1 cellular context compared by ENCODE assay signal in genomic region chr2:137117385-137117784, GRCh38.
TF ChIP-seq lines count a peak whose summit lies in the region.

No MANE protein-coding gene starts in this region.

TF ChIP-seq in HepG2, 621 proteins besides CTCF, POLR2A, EP300 and RAD21 (continued from another document and continues in another):
- TF ChIP-seq, protein P1, sequence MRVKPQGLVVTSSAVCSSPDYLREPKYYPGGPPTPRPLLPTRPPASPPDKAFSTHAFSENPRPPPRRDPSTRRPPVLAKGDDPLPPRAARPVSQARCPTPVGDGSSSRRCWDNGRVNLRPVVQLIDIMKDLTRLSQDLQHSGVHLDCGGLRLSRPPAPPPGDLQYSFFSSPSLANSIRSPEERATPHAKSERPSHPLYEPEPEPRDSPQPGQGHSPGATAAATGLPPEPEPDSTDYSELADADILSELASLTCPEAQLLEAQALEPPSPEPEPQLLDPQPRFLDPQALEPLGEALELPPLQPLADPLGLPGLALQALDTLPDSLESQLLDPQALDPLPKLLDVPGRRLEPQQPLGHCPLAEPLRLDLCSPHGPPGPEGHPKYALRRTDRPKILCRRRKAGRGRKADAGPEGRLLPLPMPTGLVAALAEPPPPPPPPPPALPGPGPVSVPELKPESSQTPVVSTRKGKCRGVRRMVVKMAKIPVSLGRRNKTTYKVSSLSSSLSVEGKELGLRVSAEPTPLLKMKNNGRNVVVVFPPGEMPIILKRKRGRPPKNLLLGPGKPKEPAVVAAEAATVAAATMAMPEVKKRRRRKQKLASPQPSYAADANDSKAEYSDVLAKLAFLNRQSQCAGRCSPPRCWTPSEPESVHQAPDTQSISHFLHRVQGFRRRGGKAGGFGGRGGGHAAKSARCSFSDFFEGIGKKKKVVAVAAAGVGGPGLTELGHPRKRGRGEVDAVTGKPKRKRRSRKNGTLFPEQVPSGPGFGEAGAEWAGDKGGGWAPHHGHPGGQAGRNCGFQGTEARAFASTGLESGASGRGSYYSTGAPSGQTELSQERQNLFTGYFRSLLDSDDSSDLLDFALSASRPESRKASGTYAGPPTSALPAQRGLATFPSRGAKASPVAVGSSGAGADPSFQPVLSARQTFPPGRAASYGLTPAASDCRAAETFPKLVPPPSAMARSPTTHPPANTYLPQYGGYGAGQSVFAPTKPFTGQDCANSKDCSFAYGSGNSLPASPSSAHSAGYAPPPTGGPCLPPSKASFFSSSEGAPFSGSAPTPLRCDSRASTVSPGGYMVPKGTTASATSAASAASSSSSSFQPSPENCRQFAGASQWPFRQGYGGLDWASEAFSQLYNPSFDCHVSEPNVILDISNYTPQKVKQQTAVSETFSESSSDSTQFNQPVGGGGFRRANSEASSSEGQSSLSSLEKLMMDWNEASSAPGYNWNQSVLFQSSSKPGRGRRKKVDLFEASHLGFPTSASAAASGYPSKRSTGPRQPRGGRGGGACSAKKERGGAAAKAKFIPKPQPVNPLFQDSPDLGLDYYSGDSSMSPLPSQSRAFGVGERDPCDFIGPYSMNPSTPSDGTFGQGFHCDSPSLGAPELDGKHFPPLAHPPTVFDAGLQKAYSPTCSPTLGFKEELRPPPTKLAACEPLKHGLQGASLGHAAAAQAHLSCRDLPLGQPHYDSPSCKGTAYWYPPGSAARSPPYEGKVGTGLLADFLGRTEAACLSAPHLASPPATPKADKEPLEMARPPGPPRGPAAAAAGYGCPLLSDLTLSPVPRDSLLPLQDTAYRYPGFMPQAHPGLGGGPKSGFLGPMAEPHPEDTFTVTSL (CRISPR knock-in tag; IDR thresholded peaks at IDR 0.05; ENCODE audit: borderline replicate concordance), result no peak; the same call in 1 of the 2 replicates
- TF ChIP-seq ATF7-NPFF (CRISPR knock-in tag; IDR thresholded peaks at IDR 0.05; ENCODE audit: low read depth) (no peak), ZNF101 (CRISPR knock-in tag; IDR thresholded peaks at IDR 0.05; ENCODE audit: borderline replicate concordance, low read depth) (no peak), MED1 (CRISPR knock-in tag; IDR thresholded peaks at IDR 0.05) (no peak), ZNF121 (CRISPR knock-in tag; IDR thresholded peaks at IDR 0.05) (no peak), TSC22D2 (CRISPR knock-in tag; IDR thresholded peaks at IDR 0.05; ENCODE audit: borderline replicate concordance) (no peak), TRIM24 (CRISPR knock-in tag; IDR thresholded peaks at IDR 0.05) (no peak), MXD4 (CRISPR knock-in tag; IDR thresholded peaks at IDR 0.05) (no peak), ZNF563 (CRISPR knock-in tag; IDR thresholded peaks at IDR 0.05) (no peak), ZNF501 (CRISPR knock-in tag; IDR thresholded peaks at IDR 0.05) (no peak), SCMH1 (CRISPR knock-in tag; IDR thresholded peaks at IDR 0.05; ENCODE audit: borderline replicate concordance) (no peak), TEAD3 (CRISPR knock-in tag; optimal IDR thresholded peaks at IDR 0.05; ENCODE audit: borderline replicate concordance) (peak; percentile 64), SOX13 (IDR thresholded peaks at IDR 0.05) (no peak), SOX13 (CRISPR knock-in tag; conservative IDR thresholded peaks at IDR 0.05 in 1 of 2, IDR thresholded peaks at IDR 0.05 in 1 of 2) (peak in 1 of 2 experiments; percentile 37; a peak in 1 of 4 replicates), BRD4 (CRISPR knock-in tag; IDR thresholded peaks at IDR 0.05) (no peak), ZNF326 (CRISPR knock-in tag; IDR thresholded peaks at IDR 0.05; ENCODE audit: borderline replicate concordance) (no peak), ZNF24 (IDR thresholded peaks at IDR 0.05) (no peak), MBD4 (IDR thresholded peaks at IDR 0.05; ENCODE audit: borderline replicate concordance, low read length) (no peak), SRY (CRISPR knock-in tag; IDR thresholded peaks at IDR 0.05) (no peak), FOXM1 (CRISPR knock-in tag; IDR thresholded peaks at IDR 0.05) (no peak), ZFP36 (IDR thresholded peaks at IDR 0.05; ENCODE audit: borderline replicate concordance, low read depth, low read length, partially characterized antibody) (no peak), KLF9 (CRISPR knock-in tag; IDR thresholded peaks at IDR 0.05; ENCODE audit: low read depth) (no peak), KLF6 (CRISPR knock-in tag; IDR thresholded peaks at IDR 0.05) (no peak), FOSL1 (CRISPR knock-in tag; IDR thresholded peaks at IDR 0.05; ENCODE audit: borderline replicate concordance) (peak; percentile 80), ZBTB7B (CRISPR knock-in tag; IDR thresholded peaks at IDR 0.05) (no peak), ZNF569 (CRISPR knock-in tag; IDR thresholded peaks at IDR 0.05; ENCODE audit: borderline replicate concordance) (no peak), SRSF4 (IDR thresholded peaks at IDR 0.05; ENCODE audit: low read depth, low read length, poor library complexity, severe bottlenecking) (no peak), ZNF678 (CRISPR knock-in tag; IDR thresholded peaks at IDR 0.05) (no peak)
- TF ChIP-seq, protein P2, sequence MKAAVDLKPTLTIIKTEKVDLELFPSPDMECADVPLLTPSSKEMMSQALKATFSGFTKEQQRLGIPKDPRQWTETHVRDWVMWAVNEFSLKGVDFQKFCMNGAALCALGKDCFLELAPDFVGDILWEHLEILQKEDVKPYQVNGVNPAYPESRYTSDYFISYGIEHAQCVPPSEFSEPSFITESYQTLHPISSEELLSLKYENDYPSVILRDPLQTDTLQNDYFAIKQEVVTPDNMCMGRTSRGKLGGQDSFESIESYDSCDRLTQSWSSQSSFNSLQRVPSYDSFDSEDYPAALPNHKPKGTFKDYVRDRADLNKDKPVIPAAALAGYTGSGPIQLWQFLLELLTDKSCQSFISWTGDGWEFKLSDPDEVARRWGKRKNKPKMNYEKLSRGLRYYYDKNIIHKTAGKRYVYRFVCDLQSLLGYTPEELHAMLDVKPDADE (CRISPR knock-in tag; IDR thresholded peaks at IDR 0.05), result no peak
- TF ChIP-seq, protein P3, sequence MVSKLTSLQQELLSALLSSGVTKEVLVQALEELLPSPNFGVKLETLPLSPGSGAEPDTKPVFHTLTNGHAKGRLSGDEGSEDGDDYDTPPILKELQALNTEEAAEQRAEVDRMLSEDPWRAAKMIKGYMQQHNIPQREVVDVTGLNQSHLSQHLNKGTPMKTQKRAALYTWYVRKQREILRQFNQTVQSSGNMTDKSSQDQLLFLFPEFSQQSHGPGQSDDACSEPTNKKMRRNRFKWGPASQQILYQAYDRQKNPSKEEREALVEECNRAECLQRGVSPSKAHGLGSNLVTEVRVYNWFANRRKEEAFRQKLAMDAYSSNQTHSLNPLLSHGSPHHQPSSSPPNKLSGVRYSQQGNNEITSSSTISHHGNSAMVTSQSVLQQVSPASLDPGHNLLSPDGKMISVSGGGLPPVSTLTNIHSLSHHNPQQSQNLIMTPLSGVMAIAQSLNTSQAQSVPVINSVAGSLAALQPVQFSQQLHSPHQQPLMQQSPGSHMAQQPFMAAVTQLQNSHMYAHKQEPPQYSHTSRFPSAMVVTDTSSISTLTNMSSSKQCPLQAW (CRISPR knock-in tag; IDR thresholded peaks at IDR 0.05), result no peak
- TF ChIP-seq, protein P4, sequence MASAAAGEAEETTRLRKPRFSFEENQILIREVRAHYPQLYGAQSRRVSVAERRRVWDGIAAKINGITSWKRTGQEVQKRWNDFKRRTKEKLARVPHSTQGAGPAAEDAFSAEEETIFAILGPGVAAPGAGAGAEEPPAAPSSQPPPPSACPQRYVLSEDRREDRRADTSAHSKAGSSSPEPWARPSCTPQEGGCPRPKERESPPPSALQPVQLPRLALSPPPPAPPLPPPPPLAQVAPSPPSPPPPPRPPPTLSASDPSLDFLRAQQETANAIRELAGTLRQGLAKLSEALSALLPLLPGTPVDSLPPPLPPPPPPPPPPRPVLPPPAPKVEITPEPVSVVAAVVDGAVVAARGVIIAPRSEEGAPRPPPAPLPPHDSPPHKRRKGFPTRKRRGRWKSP (CRISPR knock-in tag; IDR thresholded peaks at IDR 0.05), result no peak
- TF ChIP-seq, protein P5, sequence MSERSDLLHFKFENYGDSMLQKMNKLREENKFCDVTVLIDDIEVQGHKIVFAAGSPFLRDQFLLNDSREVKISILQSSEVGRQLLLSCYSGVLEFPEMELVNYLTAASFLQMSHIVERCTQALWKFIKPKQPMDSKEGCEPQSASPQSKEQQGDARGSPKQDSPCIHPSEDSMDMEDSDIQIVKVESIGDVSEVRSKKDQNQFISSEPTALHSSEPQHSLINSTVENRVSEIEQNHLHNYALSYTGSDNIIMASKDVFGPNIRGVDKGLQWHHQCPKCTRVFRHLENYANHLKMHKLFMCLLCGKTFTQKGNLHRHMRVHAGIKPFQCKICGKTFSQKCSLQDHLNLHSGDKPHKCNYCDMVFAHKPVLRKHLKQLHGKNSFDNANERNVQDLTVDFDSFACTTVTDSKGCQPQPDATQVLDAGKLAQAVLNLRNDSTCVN (CRISPR knock-in tag; IDR thresholded peaks at IDR 0.05; ENCODE audit: borderline replicate concordance), result no peak
- TF ChIP-seq, protein P6, sequence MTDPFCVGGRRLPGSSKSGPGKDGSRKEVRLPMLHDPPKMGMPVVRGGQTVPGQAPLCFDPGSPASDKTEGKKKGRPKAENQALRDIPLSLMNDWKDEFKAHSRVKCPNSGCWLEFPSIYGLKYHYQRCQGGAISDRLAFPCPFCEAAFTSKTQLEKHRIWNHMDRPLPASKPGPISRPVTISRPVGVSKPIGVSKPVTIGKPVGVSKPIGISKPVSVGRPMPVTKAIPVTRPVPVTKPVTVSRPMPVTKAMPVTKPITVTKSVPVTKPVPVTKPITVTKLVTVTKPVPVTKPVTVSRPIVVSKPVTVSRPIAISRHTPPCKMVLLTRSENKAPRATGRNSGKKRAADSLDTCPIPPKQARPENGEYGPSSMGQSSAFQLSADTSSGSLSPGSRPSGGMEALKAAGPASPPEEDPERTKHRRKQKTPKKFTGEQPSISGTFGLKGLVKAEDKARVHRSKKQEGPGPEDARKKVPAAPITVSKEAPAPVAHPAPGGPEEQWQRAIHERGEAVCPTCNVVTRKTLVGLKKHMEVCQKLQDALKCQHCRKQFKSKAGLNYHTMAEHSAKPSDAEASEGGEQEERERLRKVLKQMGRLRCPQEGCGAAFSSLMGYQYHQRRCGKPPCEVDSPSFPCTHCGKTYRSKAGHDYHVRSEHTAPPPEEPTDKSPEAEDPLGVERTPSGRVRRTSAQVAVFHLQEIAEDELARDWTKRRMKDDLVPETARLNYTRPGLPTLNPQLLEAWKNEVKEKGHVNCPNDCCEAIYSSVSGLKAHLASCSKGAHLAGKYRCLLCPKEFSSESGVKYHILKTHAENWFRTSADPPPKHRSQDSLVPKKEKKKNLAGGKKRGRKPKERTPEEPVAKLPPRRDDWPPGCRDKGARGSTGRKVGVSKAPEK (CRISPR knock-in tag; IDR thresholded peaks at IDR 0.05; ENCODE audit: borderline replicate concordance), result no peak
- TF ChIP-seq, protein P7, sequence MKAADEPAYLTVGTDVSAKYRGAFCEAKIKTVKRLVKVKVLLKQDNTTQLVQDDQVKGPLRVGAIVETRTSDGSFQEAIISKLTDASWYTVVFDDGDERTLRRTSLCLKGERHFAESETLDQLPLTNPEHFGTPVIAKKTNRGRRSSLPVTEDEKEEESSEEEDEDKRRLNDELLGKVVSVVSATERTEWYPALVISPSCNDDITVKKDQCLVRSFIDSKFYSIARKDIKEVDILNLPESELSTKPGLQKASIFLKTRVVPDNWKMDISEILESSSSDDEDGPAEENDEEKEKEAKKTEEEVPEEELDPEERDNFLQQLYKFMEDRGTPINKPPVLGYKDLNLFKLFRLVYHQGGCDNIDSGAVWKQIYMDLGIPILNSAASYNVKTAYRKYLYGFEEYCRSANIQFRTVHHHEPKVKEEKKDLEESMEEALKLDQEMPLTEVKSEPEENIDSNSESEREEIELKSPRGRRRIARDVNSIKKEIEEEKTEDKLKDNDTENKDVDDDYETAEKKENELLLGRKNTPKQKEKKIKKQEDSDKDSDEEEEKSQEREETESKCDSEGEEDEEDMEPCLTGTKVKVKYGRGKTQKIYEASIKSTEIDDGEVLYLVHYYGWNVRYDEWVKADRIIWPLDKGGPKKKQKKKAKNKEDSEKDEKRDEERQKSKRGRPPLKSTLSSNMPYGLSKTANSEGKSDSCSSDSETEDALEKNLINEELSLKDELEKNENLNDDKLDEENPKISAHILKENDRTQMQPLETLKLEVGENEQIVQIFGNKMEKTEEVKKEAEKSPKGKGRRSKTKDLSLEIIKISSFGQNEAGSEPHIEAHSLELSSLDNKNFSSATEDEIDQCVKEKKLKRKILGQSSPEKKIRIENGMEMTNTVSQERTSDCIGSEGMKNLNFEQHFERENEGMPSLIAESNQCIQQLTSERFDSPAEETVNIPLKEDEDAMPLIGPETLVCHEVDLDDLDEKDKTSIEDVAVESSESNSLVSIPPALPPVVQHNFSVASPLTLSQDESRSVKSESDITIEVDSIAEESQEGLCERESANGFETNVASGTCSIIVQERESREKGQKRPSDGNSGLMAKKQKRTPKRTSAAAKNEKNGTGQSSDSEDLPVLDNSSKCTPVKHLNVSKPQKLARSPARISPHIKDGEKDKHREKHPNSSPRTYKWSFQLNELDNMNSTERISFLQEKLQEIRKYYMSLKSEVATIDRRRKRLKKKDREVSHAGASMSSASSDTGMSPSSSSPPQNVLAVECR (CRISPR knock-in tag; IDR thresholded peaks at IDR 0.05; ENCODE audit: borderline replicate concordance), result no peak
- TF ChIP-seq, protein P8, sequence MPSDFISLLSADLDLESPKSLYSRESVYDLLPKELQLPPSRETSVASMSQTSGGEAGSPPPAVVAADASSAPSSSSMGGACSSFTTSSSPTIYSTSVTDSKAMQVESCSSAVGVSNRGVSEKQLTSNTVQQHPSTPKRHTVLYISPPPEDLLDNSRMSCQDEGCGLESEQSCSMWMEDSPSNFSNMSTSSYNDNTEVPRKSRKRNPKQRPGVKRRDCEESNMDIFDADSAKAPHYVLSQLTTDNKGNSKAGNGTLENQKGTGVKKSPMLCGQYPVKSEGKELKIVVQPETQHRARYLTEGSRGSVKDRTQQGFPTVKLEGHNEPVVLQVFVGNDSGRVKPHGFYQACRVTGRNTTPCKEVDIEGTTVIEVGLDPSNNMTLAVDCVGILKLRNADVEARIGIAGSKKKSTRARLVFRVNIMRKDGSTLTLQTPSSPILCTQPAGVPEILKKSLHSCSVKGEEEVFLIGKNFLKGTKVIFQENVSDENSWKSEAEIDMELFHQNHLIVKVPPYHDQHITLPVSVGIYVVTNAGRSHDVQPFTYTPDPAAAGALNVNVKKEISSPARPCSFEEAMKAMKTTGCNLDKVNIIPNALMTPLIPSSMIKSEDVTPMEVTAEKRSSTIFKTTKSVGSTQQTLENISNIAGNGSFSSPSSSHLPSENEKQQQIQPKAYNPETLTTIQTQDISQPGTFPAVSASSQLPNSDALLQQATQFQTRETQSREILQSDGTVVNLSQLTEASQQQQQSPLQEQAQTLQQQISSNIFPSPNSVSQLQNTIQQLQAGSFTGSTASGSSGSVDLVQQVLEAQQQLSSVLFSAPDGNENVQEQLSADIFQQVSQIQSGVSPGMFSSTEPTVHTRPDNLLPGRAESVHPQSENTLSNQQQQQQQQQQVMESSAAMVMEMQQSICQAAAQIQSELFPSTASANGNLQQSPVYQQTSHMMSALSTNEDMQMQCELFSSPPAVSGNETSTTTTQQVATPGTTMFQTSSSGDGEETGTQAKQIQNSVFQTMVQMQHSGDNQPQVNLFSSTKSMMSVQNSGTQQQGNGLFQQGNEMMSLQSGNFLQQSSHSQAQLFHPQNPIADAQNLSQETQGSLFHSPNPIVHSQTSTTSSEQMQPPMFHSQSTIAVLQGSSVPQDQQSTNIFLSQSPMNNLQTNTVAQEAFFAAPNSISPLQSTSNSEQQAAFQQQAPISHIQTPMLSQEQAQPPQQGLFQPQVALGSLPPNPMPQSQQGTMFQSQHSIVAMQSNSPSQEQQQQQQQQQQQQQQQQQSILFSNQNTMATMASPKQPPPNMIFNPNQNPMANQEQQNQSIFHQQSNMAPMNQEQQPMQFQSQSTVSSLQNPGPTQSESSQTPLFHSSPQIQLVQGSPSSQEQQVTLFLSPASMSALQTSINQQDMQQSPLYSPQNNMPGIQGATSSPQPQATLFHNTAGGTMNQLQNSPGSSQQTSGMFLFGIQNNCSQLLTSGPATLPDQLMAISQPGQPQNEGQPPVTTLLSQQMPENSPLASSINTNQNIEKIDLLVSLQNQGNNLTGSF (CRISPR knock-in tag; IDR thresholded peaks at IDR 0.05), result no peak
